18 cellular contexts compared by ENCODE assay signal in genomic region chr5:75639912-75640311, GRCh38. TPM values are rescaled to one million over a fixed set of nuclear protein-coding genes. Genes with fewer than 3 reads are reported as not detected.
A peak's percentile ranks its signal among the peaks of the same experiment; 100 is the strongest.
DNase-seq lines count a peak whose midpoint lies in the region; FAIRE-seq and TF ChIP-seq lines count a peak whose summit lies in the region.
"Had no signal": no experiment of that assay in that cellular context is flagged by ENCODE, and none has a peak within 500 bp of the region (broad histone marks: within the 10 kb centered on the region; RNA-seq: fewer than 3 reads in every experiment).

No MANE protein-coding gene starts in this region.

- H3K9me3 Mint-ChIP-seq in chondrocyte (ENCODE audit: low read depth) = peaks cover 3% of the 10 kb centered on the region

- no peak overlapping the region for H2AFZ ChIP-seq in ACC112 (ENCODE audit: low read length, unreplicated experiment)

- no peaks in the 10 kb centered on the region for H3K79me2 ChIP-seq in ACC112 (ENCODE audit: control insufficient read depth, insufficient read depth, low read length, unreplicated experiment)

- FAIRE-seq in D721Med (lab: Jason Lieb, UNC) = no peak
- FAIRE-seq: GM18507 had no signal

- no peak overlapping the region for H3K4me3 Mint-ChIP-seq in chondrocyte (ENCODE audit: unreplicated experiment)

- H3K4me3 ChIP-seq in ACC112 (ENCODE audit: low read depth, low read length) (no peak overlapping the region), WERI-Rb-1 (ENCODE audit: low read depth, low read length) (no peak overlapping the region)

- peak overlapping the region; percentile 77 for H3K27ac ChIP-seq in ACC112 (ENCODE audit: low read depth, low read length)
- H3K27ac ChIP-seq in WERI-Rb-1 = no peak overlapping the region
- H3K27ac ChIP-seq: KMS-11 had no signal

- H3K36me3 ChIP-seq in ACC112 (ENCODE audit: insufficient read depth, low read length) (no peaks in the 10 kb centered on the region; the same call in 1 of the 2 replicates), WERI-Rb-1 (no peaks in the 10 kb centered on the region)

- H3K27ac Mint-ChIP-seq in chondrocyte (ENCODE audit: unreplicated experiment) = peak overlapping the region; percentile 22

- H3K4me1 Mint-ChIP-seq in chondrocyte (ENCODE audit: low read depth) = peaks cover 3% of the 10 kb centered on the region

- TF ChIP-seq CTCF in chondrocyte (IDR thresholded peaks at IDR 0.05) = no peak
- TF ChIP-seq CTCF in WERI-Rb-1 (IDR thresholded peaks at IDR 0.05; ENCODE audit: low read depth, low read length) = no peak
- no peak for TF ChIP-seq CTCF in D721Med (IDR thresholded peaks at IDR 0.05; ENCODE audit: insufficient read depth, missing control alignments)

- no peaks in the 10 kb centered on the region for H3K9me3 ChIP-seq in WERI-Rb-1 (ENCODE audit: severe bottlenecking)

- DNase-seq in NCI-H226 (peak; percentile 37), chondrocyte (ENCODE audit: low spot score) (no peak), glomerular visceral epithelial cell (ENCODE audit: extremely low spot score) (peak; percentile 35), WERI-Rb-1 (no peak), NCI-H2171 (lab: John Stamatoyannopoulos, UW) (no peak), D721Med (ENCODE audit: insufficient read length, low spot score) (no peak), NOMO-1 (lab: John Stamatoyannopoulos, UW; ENCODE audit: unreplicated experiment in 2 of 2) (no peak)
- DNase-seq: C1 segment of cervical spinal cord, COR-L47, MM.1S, NCI-H1105, NCI-H187, NCI-H510A, RPMI8226 had no signal

- H3K36me3 Mint-ChIP-seq in chondrocyte (ENCODE audit: low read depth) = peaks cover 3% of the 10 kb centered on the region

- H3K27me3 ChIP-seq in ACC112 (ENCODE audit: insufficient read depth, low read length) (no peaks in the 10 kb centered on the region), WERI-Rb-1 (ENCODE audit: insufficient read depth, low read depth, severe bottlenecking) (no peaks in the 10 kb centered on the region)

- no peaks in the 10 kb centered on the region for H3K27me3 Mint-ChIP-seq in chondrocyte (ENCODE audit: low read depth)

- H3K4me1 ChIP-seq in ACC112 (ENCODE audit: control insufficient read depth, insufficient read depth, low read length, unreplicated experiment) = peaks cover 16% of the 10 kb centered on the region

RNA-seq across cellular contexts. Expression of gene ANKDD1B, which starts 28.7 kb away (rescaled TPM):
- 0.42 to 1.2 TPM (median 0.72 TPM) in 3 replicates for total RNA-seq in chondrocyte
- total RNA-seq: A172 had no signal

Comparison
In these comparisons a context has a peak if more than half of its experiments do, and no peak if none do; other contexts are left out.
1. DNase-seq: peak in NCI-H226 (single experiment) and glomerular visceral epithelial cell (single experiment); none in chondrocyte (single experiment), WERI-Rb-1 (single experiment), NCI-H2171 (single experiment), D721Med (single experiment) and NOMO-1 (0 of 2).